Comparison of ENCODE assay signal across 22 cellular contexts in genomic region chrX:63566856-63567255, GRCh38.
"Had no signal": no experiment of that assay in that cellular context is flagged by ENCODE, and none has a peak within 500 bp of the region (broad histone marks: within the 10 kb centered on the region; RNA-seq: fewer than 3 reads in every experiment).

No MANE protein-coding gene starts in this region.

- H3K4me3 Mint-ChIP-seq: memory B cell; naive thymus-derived CD4-positive, alpha-beta T cell; natural killer cell treated with Interleukin-12 subunit alpha and Interleukin-12 subunit beta and Interleukin-15 and Interleukin-18, amount 100 ng/mL, for 72 hours; stimulated activated naive CD8-positive, alpha-beta T cell treated with anti-CD3 and anti-CD28 coated beads, Interleukin-15, Interleukin-2, amounts not matched to agents 100 ng/mL and 50 ng/mL, for 24 hours had no signal

- DNase-seq: heart right ventricle; hippocampal formation; kidney; left ventricle myocardium inferior; midbrain; mucosa of descending colon; naive thymus-derived CD4-positive, alpha-beta T cell; ovary; stimulated activated CD4-positive, alpha-beta T cell treated with anti-CD3 and anti-CD28 coated beads, Interleukin-12 subunit alpha, Interleukin-12 subunit beta, amount 100 ng/mL, for 4 hours; stimulated activated CD4-positive, alpha-beta T cell treated with anti-CD3 and anti-CD28 coated beads, Interleukin-15, amount 100 ng/mL, for 24 hours; stimulated activated CD4-positive, alpha-beta T cell treated with anti-CD3 and anti-CD28 coated beads, Interleukin-2, amount 100 ng/mL, for 24 hours; stimulated activated CD4-positive, alpha-beta T cell treated with anti-CD3 and anti-CD28 coated beads, Interleukin-4, amount 100 ng/mL, for 1 hour; stimulated activated naive CD4-positive, alpha-beta T cell; tibial artery; trophoblast cell; upper lobe of right lung had no signal

- FAIRE-seq: urothelium cell line had no signal

- H3K27ac Mint-ChIP-seq: memory B cell; naive thymus-derived CD4-positive, alpha-beta T cell; natural killer cell treated with Interleukin-12 subunit alpha and Interleukin-12 subunit beta and Interleukin-15 and Interleukin-18, amount 100 ng/mL, for 72 hours; progenitor cell of endocrine pancreas; stimulated activated naive CD8-positive, alpha-beta T cell treated with anti-CD3 and anti-CD28 coated beads, Interleukin-15, Interleukin-2, amounts not matched to agents 100 ng/mL and 50 ng/mL, for 24 hours had no signal

- H3K27me3 Mint-ChIP-seq: progenitor cell of endocrine pancreas had no signal

- ATAC-seq: heart right ventricle; mucosa of descending colon; naive thymus-derived CD4-positive, alpha-beta T cell; natural killer cell treated with Interleukin-12 subunit alpha and Interleukin-12 subunit beta and Interleukin-15 and Interleukin-18, amount 100 ng/mL, for 72 hours; sciatic nerve; upper lobe of right lung had no signal

- H3K4me1 Mint-ChIP-seq: memory B cell had no signal
